15 cellular contexts compared by ENCODE assay signal in genomic region chr5:178331491-178331981, GRCh38.
DNase-seq lines count a peak whose midpoint lies in the region; ATAC-seq and TF ChIP-seq lines count a peak whose summit lies in the region.
"Had no signal": no experiment of that assay in that cellular context is flagged by ENCODE, and none has a peak within 500 bp of the region (broad histone marks: within the 10 kb centered on the region; RNA-seq: fewer than 3 reads in every experiment).

No MANE protein-coding gene starts in this region.

- ATAC-seq in aorta (ENCODE audit: low FRiP score) (peak; percentile 57), GM18520 (IDR thresholded peaks at IDR 0.05; ENCODE audit: unreplicated experiment) (no peak), HG03442 (IDR thresholded peaks at IDR 0.05; ENCODE audit: unreplicated experiment) (no peak)

- BruUV-seq in MCF 10A (replicated peaks; lab: Mats Ljungman, UMichigan) (no TSS peak), mammary epithelial cell (replicated peaks; lab: Mats Ljungman, UMichigan) (no TSS peak)

- H3K4me1 Mint-ChIP-seq in MCF 10A (ENCODE audit: insufficient read depth, unreplicated experiment) (peaks cover 33% of the 10 kb centered on the region), nephron progenitor cell (peaks cover 75% of the 10 kb centered on the region)
- H3K4me1 Mint-ChIP-seq: B cell had no signal

- WGBS in mammary epithelial cell (ENCODE audit: low coverage, missing lambda C conversion rate) = 36% methylated on average over 15 of the region's 15 CpGs
- WGBS in esophagus squamous epithelium, 2 donors = 16 to 20% methylated on average over 1 to 5 of the region's 15 CpGs
- 7 to 8% methylated on average over 15 of the region's 15 CpGs for WGBS in aorta, 2 donors

- H3K9me3 Mint-ChIP-seq in MCF 10A (ENCODE audit: unreplicated experiment) = no peaks in the 10 kb centered on the region
- no peaks in the 10 kb centered on the region for H3K9me3 Mint-ChIP-seq in nephron progenitor cell
- H3K9me3 Mint-ChIP-seq: memory B cell had no signal

- dilution Hi-C loops in mammary epithelial cell (cut with HindIII; ENCODE audit: low sequenced_read_pairs) = no loop called here

- CTCF ChIA-PET in MCF 10A (lab: Yijun Ruan, JAX) = interaction anchor here (0.6 to 1.8 kb wide), 8 partner anchors 12 to 317 kb away, joined by 3 to 7 read pairs (median 4); no protein-coding TSS in a partner anchor
- CTCF ChIA-PET in mammary epithelial cell (lab: Charles Lee; ENCODE audit: low non-redundant PET) = no interaction called here

- in situ Hi-C loops in mammary epithelial cell (cut with MboI; ENCODE audit: low sequenced_read_pairs in 2 of 2) = no loop called here

- H3K9ac ChIP-seq in mammary epithelial cell (ENCODE audit: insufficient read depth, low read length) = no peak overlapping the region
- H3K9ac ChIP-seq in mucosa of stomach (ENCODE audit: low read length) = peak overlapping the region; percentile 22

- H3K36me3 ChIP-seq in mammary epithelial cell (ENCODE audit: insufficient read depth, low read length) (no peaks in the 10 kb centered on the region), esophagus squamous epithelium (no peaks in the 10 kb centered on the region), mucosa of stomach (ENCODE audit: control insufficient read depth, insufficient read depth, low read length) (no peaks in the 10 kb centered on the region), aorta (ENCODE audit: control insufficient read depth in 1 of 2, insufficient read depth in 2 of 2, low read length in 1 of 2) (no peaks in the 10 kb centered on the region)
- H3K36me3 ChIP-seq: uterus had no signal

- H3K27ac ChIP-seq in mammary epithelial cell (ENCODE audit: insufficient read depth, low read depth, low read length) (no peak overlapping the region), esophagus squamous epithelium (peak overlapping the region; percentile 19 to 76 (median 54)), aorta (ENCODE audit: low read depth in 1 of 2, low read length in 2 of 2) (no peak overlapping the region)

- H3K27me3 Mint-ChIP-seq in MCF 10A (ENCODE audit: insufficient read depth, unreplicated experiment) (no peaks in the 10 kb centered on the region), nephron progenitor cell (ENCODE audit: low read depth, poor library complexity) (peaks cover 20% of the 10 kb centered on the region)

- H3K9me3 ChIP-seq in mammary epithelial cell (replicated peaks; ENCODE audit: insufficient read depth, low read length) (peaks cover 27% of the 10 kb centered on the region), esophagus squamous epithelium (no peaks in the 10 kb centered on the region), mucosa of stomach (ENCODE audit: control insufficient read depth, low read length) (no peaks in the 10 kb centered on the region), aorta (ENCODE audit: control insufficient read depth, low read length) (no peaks in the 10 kb centered on the region)
- H3K9me3 ChIP-seq: uterus had no signal

- DNase-seq in MCF 10A (ENCODE audit: unreplicated experiment) (peak; percentile 52), mammary epithelial cell (no peak), esophagus squamous epithelium (lab: John Stamatoyannopoulos, UW) (no peak), aorta (peak; percentile 54 to 64), nephron progenitor cell (no peak)
- DNase-seq: effector CD8-positive, alpha-beta T cell; NCI-H2029; stimulated activated CD4-positive, alpha-beta T cell treated with anti-CD3 and anti-CD28 coated beads, Interleukin-4, amount 100 ng/mL, for 24 hours; SW 1271 had no signal

- H4K20me1 ChIP-seq in mammary epithelial cell (ENCODE audit: insufficient read depth, low read length) = no peaks in the 10 kb centered on the region

- no peak overlapping the region for H3K4me2 ChIP-seq in mammary epithelial cell (ENCODE audit: insufficient read depth, low read depth, low read length)

- intact Hi-C loops in MCF 10A (cut with micrococcal nuclease) = no loop called here
- intact Hi-C loops in mammary epithelial cell (cut with micrococcal nuclease) = no loop called here
- intact Hi-C loops in esophagus squamous epithelium (cut with DNase I) = no loop called here
- intact Hi-C loops in aorta (cut with DNase I) = no loop called here

- H3K36me3 Mint-ChIP-seq in MCF 10A (ENCODE audit: insufficient read depth, unreplicated experiment) (no peaks in the 10 kb centered on the region), nephron progenitor cell (ENCODE audit: low read depth) (no peaks in the 10 kb centered on the region)
- H3K36me3 Mint-ChIP-seq: memory B cell had no signal

- H3K79me2 ChIP-seq in mammary epithelial cell (ENCODE audit: insufficient read depth, low read length) = no peaks in the 10 kb centered on the region

- H3K4me1 ChIP-seq in mammary epithelial cell (ENCODE audit: insufficient read depth, low read length) (no peaks in the 10 kb centered on the region), esophagus squamous epithelium (peaks cover 13 to 43% (median 21%) of the 10 kb centered on the region in 3 donors), mucosa of stomach (ENCODE audit: control insufficient read depth, insufficient read depth, low read length) (peaks cover 24% of the 10 kb centered on the region), aorta (ENCODE audit: control insufficient read depth in 1 of 2, insufficient read depth in 2 of 2, low read length in 2 of 2) (no peaks in the 10 kb centered on the region)

- H3K27ac Mint-ChIP-seq in MCF 10A (ENCODE audit: low read depth, unreplicated experiment) = peak overlapping the region; percentile 75
- H3K27ac Mint-ChIP-seq in nephron progenitor cell = no peak overlapping the region
- H3K27ac Mint-ChIP-seq: B cell, memory B cell had no signal

- H2AFZ ChIP-seq in mammary epithelial cell (ENCODE audit: low read depth, low read length) = no peak overlapping the region

- H3K27me3 ChIP-seq in mammary epithelial cell (ENCODE audit: insufficient read depth, low read length) = peaks cover 2% of the 10 kb centered on the region
- peaks cover 0 to 55% (median 0%) of the 10 kb centered on the region in 4 donors for H3K27me3 ChIP-seq in esophagus squamous epithelium
- H3K27me3 ChIP-seq in mucosa of stomach (ENCODE audit: control insufficient read depth, insufficient read depth, low read length) = no peaks in the 10 kb centered on the region
- no peaks in the 10 kb centered on the region for H3K27me3 ChIP-seq in aorta (ENCODE audit: control insufficient read depth in 1 of 2, insufficient read depth in 2 of 2, low read length in 1 of 2)
- H3K27me3 ChIP-seq: uterus had no signal

- H3K4me3 Mint-ChIP-seq in MCF 10A (ENCODE audit: unreplicated experiment) (peak overlapping the region; percentile 39), nephron progenitor cell (no peak overlapping the region)
- H3K4me3 Mint-ChIP-seq: B cell, memory B cell had no signal

- no peak for TF ChIP-seq POLR2A in esophagus squamous epithelium (IDR thresholded peaks at IDR 0.05)

- TF ChIP-seq CTCF in MCF 10A (IDR thresholded peaks at IDR 0.05; ENCODE audit: unreplicated experiment) = no peak
- TF ChIP-seq CTCF in mammary epithelial cell (conservative IDR thresholded peaks at IDR 0.05 in 1 of 2, IDR thresholded peaks at IDR 0.05 in 1 of 2; ENCODE audit: extremely low read depth in 1 of 2, insufficient read depth in 1 of 2, low read depth in 1 of 2, low read length in 2 of 2) = no peak
- TF ChIP-seq CTCF in esophagus squamous epithelium (IDR thresholded peaks at IDR 0.05) = no peak
- no peak for TF ChIP-seq CTCF in nephron progenitor cell (IDR thresholded peaks at IDR 0.05)

- POLR2A ChIA-PET in MCF 10A (lab: Yijun Ruan, JAX) = interaction anchor here (0.7 to 1.8 kb wide), 4 partner anchors 9 to 455 kb away, joined by 3 to 6 read pairs (median 4); no protein-coding TSS in a partner anchor

- H3K4me3 ChIP-seq in mammary epithelial cell (replicated peaks in 1 of 3; ENCODE audit: insufficient read depth in 1 of 3, low read depth in 2 of 3, low read length in 3 of 3) = no peak overlapping the region
- H3K4me3 ChIP-seq in esophagus squamous epithelium = no peak overlapping the region
- no peak overlapping the region for H3K4me3 ChIP-seq in mucosa of stomach (ENCODE audit: low read length)
- no peak overlapping the region for H3K4me3 ChIP-seq in aorta (ENCODE audit: low read length in 2 of 2)
- H3K4me3 ChIP-seq: uterus had no signal

Comparison
In these comparisons a context has a peak if more than half of its experiments do, and no peak if none do; other contexts are left out.
1. DNase-seq: peak in MCF 10A (single experiment) and aorta (2 of 2); none in mammary epithelial cell (single experiment), esophagus squamous epithelium (single experiment) and nephron progenitor cell (single experiment).
2. H3K27ac ChIP-seq: peak in esophagus squamous epithelium (4 of 4); none in mammary epithelial cell (single experiment) and aorta (0 of 2).